In genomic region chr20:32091888-32092346, GRCh38 we compare ENCODE assay signal across 8 cellular contexts. TPM values are rescaled to one million over a fixed set of nuclear protein-coding genes. Genes with fewer than 3 reads are reported as not detected.
DNase-seq lines count a peak whose midpoint lies in the region.

No MANE protein-coding gene starts in this region.

- H3K36me3 ChIP-seq in BLaER1 treated with 17β-estradiol and CSF1 and Interleukin-3, amounts not matched to agents 10 nM and 100 nM: peaks cover 0 to 100% (median 93%) of the 10 kb centered on the region in 11 experiments; a peak in 17 of 22 replicates

- DNase-seq in HCEC 1CT: peak; percentile 55
- peak; percentile 64 to 81 for DNase-seq in NCI-H446 (lab: John Stamatoyannopoulos, UW)
- DNase-seq in activated CD4-positive, CD25-positive, alpha-beta regulatory T cell treated with anti-CD3 and anti-CD28 coated beads, Interleukin-2, amount 50 U/mL, for 72 hours: peak; percentile 81
- peak in 54 of 61 donors; percentile 3 to 84 (median 30) for DNase-seq in caudate nucleus (lab: John Stamatoyannopoulos, UW)
- DNase-seq in left kidney (ENCODE audit: low read depth, low spot score): peak; percentile 93
- DNase-seq in stimulated activated CD4-positive, alpha-beta T cell treated with anti-CD3 and anti-CD28 coated beads, Interleukin-4, amount 100 ng/mL, for 24 hours: peak; percentile 81
- DNase-seq in mesenteric fat pad (ENCODE audit: low spot score): no peak

- peaks cover 0 to 9% (median 0%) of the 10 kb centered on the region in 11 experiments; a peak in 2 of 22 replicates for H3K9me3 ChIP-seq in BLaER1 treated with 17β-estradiol and CSF1 and Interleukin-3, amounts not matched to agents 10 nM and 100 nM (replicated peaks in 1 of 11)

- H3K4me2 ChIP-seq in BLaER1 treated with 17β-estradiol and CSF1 and Interleukin-3, amounts not matched to agents 10 nM and 100 nM: peak overlapping the region in 8 of 11 experiments; percentile 5 to 80 (median 34); a peak in 9 of 22 replicates

- H3K9ac ChIP-seq in BLaER1 treated with 17β-estradiol and CSF1 and Interleukin-3, amounts not matched to agents 10 nM and 100 nM: peak overlapping the region in 5 of 11 experiments; percentile 12 to 68 (median 48); a peak in 8 of 22 replicates

- peaks cover 0 to 66% (median 0%) of the 10 kb centered on the region in 11 experiments; a peak in 7 of 22 replicates for H4K20me1 ChIP-seq in BLaER1 treated with 17β-estradiol and CSF1 and Interleukin-3, amounts not matched to agents 10 nM and 100 nM

- no peaks in the 10 kb centered on the region for H3K27me3 ChIP-seq in BLaER1 treated with 17β-estradiol and CSF1 and Interleukin-3, amounts not matched to agents 10 nM and 100 nM

- peaks cover 7 to 74% (median 40%) of the 10 kb centered on the region in 10 experiments for H3K4me1 ChIP-seq in BLaER1 treated with 17β-estradiol and CSF1 and Interleukin-3, amounts not matched to agents 10 nM and 100 nM

- peak overlapping the region in 8 of 11 experiments; percentile 13 to 100 (median 32); a peak in 9 of 22 replicates for H3K27ac ChIP-seq in BLaER1 treated with 17β-estradiol and CSF1 and Interleukin-3, amounts not matched to agents 10 nM and 100 nM
- H3K27ac ChIP-seq in caudate nucleus (ENCODE audit: low read depth, low read length): no peak overlapping the region

- H3K4me3 ChIP-seq in BLaER1 treated with 17β-estradiol and CSF1 and Interleukin-3, amounts not matched to agents 10 nM and 100 nM: no peak overlapping the region

RNA-seq across cellular contexts. Expression of gene TM9SF4, which starts 17.6 kb away (rescaled TPM):
- total RNA-seq in mesenteric fat pad: 40.6 TPM

RNA-seq across cellular contexts. Expression of gene HCK, which starts 39.9 kb away (rescaled TPM):
- total RNA-seq in mesenteric fat pad: 35.1 TPM
